Comparison of ENCODE assay signal across 21 cellular contexts in the genomic region with DNA sequence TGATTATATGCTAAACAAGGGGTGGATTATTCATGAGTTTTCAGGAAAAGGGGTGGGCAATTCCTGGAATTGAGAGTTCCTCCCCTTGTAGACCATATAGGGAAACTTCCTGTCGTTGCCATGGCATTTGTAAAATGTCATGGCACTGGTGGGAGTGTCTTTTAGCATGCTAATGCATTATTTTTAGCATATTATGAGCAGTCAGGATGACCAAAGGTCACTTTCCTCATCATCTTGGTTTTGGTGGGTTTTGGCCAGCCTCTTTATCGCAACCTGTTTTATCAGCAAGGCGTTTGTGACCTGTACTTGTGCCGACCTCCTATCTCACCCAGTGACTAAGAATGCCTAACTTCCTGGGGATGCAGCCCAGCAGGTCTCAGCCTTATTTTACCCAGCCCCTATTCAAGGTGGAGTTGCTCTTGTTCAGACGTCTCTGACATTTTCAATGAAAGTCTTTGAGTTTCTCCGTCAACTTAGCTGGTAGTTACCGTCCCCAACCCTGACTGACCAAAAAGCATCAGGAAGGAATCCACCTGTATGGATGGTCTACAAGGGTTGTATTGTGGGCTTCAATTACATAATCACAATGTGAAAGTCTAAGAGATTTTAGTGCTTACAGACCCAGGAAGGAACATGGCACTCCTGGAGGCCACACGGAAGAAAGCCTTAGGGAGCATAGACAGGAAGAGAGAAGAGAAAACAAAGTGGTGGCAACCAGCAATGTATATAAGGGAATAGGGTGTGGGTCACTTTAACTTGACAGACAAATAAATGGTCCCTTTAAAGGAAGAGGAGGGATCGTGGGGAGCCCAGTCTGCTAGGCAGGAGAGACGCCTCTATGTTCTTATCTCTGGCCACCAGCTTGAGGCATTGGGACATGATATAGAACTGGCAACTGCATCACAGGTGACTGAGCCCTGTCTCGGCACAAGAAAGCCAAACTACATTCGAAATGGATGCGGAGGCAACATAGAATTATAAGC.
DNase-seq lines count a peak whose midpoint lies in the region; ATAC-seq, FAIRE-seq and TF ChIP-seq lines count a peak whose summit lies in the region.
"Had no signal": no experiment of that assay in that cellular context is flagged by ENCODE, and none has a peak within 500 bp of the region (broad histone marks: within the 10 kb centered on the region; RNA-seq: fewer than 3 reads in every experiment).

No MANE protein-coding gene starts in this region.

- H3K4me1 Mint-ChIP-seq in activated naive CD4-positive, alpha-beta T cell treated with anti-CD3 and anti-CD28 coated beads, Interleukin-2, amount 10 ng/mL, durations not matched to agents 7 days and 5 days = peaks cover 10% of the 10 kb centered on the region

- 89% methylated on average over 13 of the region's 13 CpGs for WGBS in liver
- WGBS in tibial nerve, 2 donors = 76 to 77% methylated on average over 13 of the region's 13 CpGs

- peak overlapping the region; percentile 14 to 56 for H3K27ac ChIP-seq in liver (ENCODE audit: low read depth in 1 of 2, low read length in 2 of 2)
- H3K27ac ChIP-seq in tibial nerve = peak overlapping the region; percentile 73 to 89 (median 78)
- H3K27ac ChIP-seq: 22Rv1, pancreas had no signal

- TF ChIP-seq EP300 in tibial nerve (IDR thresholded peaks at IDR 0.05) = no peak

- TF ChIP-seq RAD21 in liver (IDR thresholded peaks at IDR 0.05) = no peak

- H3K27me3 ChIP-seq in liver (ENCODE audit: control insufficient read depth in 4 of 4, insufficient read depth in 4 of 4, low read length in 3 of 4) = no peaks in the 10 kb centered on the region
- H3K27me3 ChIP-seq in tibial nerve = no peaks in the 10 kb centered on the region
- H3K27me3 ChIP-seq: body of pancreas, pancreas had no signal

- no peaks in the 10 kb centered on the region for H3K36me3 ChIP-seq in liver (ENCODE audit: control insufficient read depth in 4 of 4, insufficient read depth in 3 of 4, low read depth in 1 of 4, low read length in 3 of 4)
- H3K36me3 ChIP-seq in tibial nerve = no peaks in the 10 kb centered on the region
- H3K36me3 ChIP-seq: pancreas had no signal

- no peak for TF ChIP-seq CTCF in cardiac fibroblast (IDR thresholded peaks at IDR 0.05; ENCODE audit: low read depth, low read length)
- TF ChIP-seq CTCF in liver (IDR thresholded peaks at IDR 0.05; ENCODE audit: low read depth, low read length, missing input control) = no peak
- TF ChIP-seq CTCF in tibial nerve (IDR thresholded peaks at IDR 0.05) = no peak

- H3K36me3 Mint-ChIP-seq in activated naive CD4-positive, alpha-beta T cell treated with anti-CD3 and anti-CD28 coated beads, Interleukin-2, amount 50 U/mL, for 72 hours = no peaks in the 10 kb centered on the region
- H3K36me3 Mint-ChIP-seq in activated naive CD4-positive, alpha-beta T cell treated with anti-CD3 and anti-CD28 coated beads, Interleukin-2, amount 10 ng/mL, durations not matched to agents 7 days and 5 days = no peaks in the 10 kb centered on the region
- H3K36me3 Mint-ChIP-seq: CD14-positive monocyte had no signal

- H3K27me3 Mint-ChIP-seq in activated naive CD4-positive, alpha-beta T cell treated with anti-CD3 and anti-CD28 coated beads, Interleukin-2, amount 10 ng/mL, durations not matched to agents 7 days and 5 days = no peaks in the 10 kb centered on the region
- H3K27me3 Mint-ChIP-seq: stimulated activated naive CD8-positive, alpha-beta T cell treated with anti-CD3 and anti-CD28 coated beads, Interleukin-15, Interleukin-2, amounts not matched to agents 100 ng/mL and 50 ng/mL, for 24 hours had no signal

- H3K9me3 Mint-ChIP-seq in activated naive CD4-positive, alpha-beta T cell treated with anti-CD3 and anti-CD28 coated beads, Interleukin-2, amount 50 U/mL, for 72 hours = peaks cover 0 to 4% of the 10 kb centered on the region in 2 donors
- no peaks in the 10 kb centered on the region for H3K9me3 Mint-ChIP-seq in activated naive CD4-positive, alpha-beta T cell treated with anti-CD3 and anti-CD28 coated beads, Interleukin-2, amount 10 ng/mL, durations not matched to agents 7 days and 5 days
- H3K9me3 Mint-ChIP-seq: activated T-helper 2 cell treated with anti-CD3 and anti-CD28 coated beads, Interferon-gamma antibody, Interleukin-2, Interleukin-4, amounts not matched to agents 10 μg/mL and 5 μg/mL and 100 μg/mL, durations not matched to agents 14 hours and 24 hours and 36 hours; stimulated activated naive CD8-positive, alpha-beta T cell treated with anti-CD3 and anti-CD28 coated beads, Interleukin-15, Interleukin-2, amounts not matched to agents 100 ng/mL and 50 ng/mL, for 24 hours had no signal

- H3K4me3 Mint-ChIP-seq in activated naive CD4-positive, alpha-beta T cell treated with anti-CD3 and anti-CD28 coated beads, Interleukin-2, amount 10 ng/mL, durations not matched to agents 7 days and 5 days = no peak overlapping the region
- H3K4me3 Mint-ChIP-seq: CD14-positive monocyte; H9; stimulated activated naive CD8-positive, alpha-beta T cell treated with anti-CD3 and anti-CD28 coated beads, Interleukin-15, Interleukin-2, amounts not matched to agents 100 ng/mL and 50 ng/mL, for 24 hours had no signal

- H3K9me3 ChIP-seq in liver (ENCODE audit: control insufficient read depth in 4 of 4, low read length in 3 of 4) (no peaks in the 10 kb centered on the region), tibial nerve (no peaks in the 10 kb centered on the region)
- H3K9me3 ChIP-seq: body of pancreas, pancreas had no signal

- no peaks in the 10 kb centered on the region for H3K4me1 ChIP-seq in liver (ENCODE audit: control insufficient read depth in 4 of 4, insufficient read depth in 4 of 4, low read length in 3 of 4)
- H3K4me1 ChIP-seq in tibial nerve = peaks cover 0 to 68% (median 42%) of the 10 kb centered on the region in 4 donors
- H3K4me1 ChIP-seq: pancreas had no signal

- H3K4me3 ChIP-seq in cardiac fibroblast (replicated peaks in 1 of 2; ENCODE audit: low read depth in 2 of 2, low read length in 2 of 2) (no peak overlapping the region), liver (ENCODE audit: low read depth in 1 of 3, low read length in 3 of 3) (no peak overlapping the region), tibial nerve (peak overlapping the region in 1 of 4 donors; percentile 6)
- H3K4me3 ChIP-seq: body of pancreas, pancreas had no signal

- FAIRE-seq in frontal cortex (lab: Jason Lieb, UNC) = no peak
- FAIRE-seq: islet of Langerhans, pancreas had no signal

- TF ChIP-seq POLR2A in tibial nerve (IDR thresholded peaks at IDR 0.05) (no peak), GM18505 (IDR thresholded peaks at IDR 0.05; ENCODE audit: borderline replicate concordance, extremely low read depth, insufficient read depth, insufficient read length) (no peak)

- peak in 1 of 2 donors; percentile 75 for ATAC-seq in activated naive CD4-positive, alpha-beta T cell treated with anti-CD3 and anti-CD28 coated beads, Interleukin-2, amount 50 U/mL, for 72 hours
- ATAC-seq in GM18505 (IDR thresholded peaks at IDR 0.05; ENCODE audit: unreplicated experiment) = no peak
- ATAC-seq: body of pancreas, pancreas, PC-3 had no signal

- H3K9ac ChIP-seq in liver (ENCODE audit: low read depth in 1 of 2, low read length in 2 of 2) = no peak overlapping the region

- H3K27ac Mint-ChIP-seq in activated naive CD4-positive, alpha-beta T cell treated with anti-CD3 and anti-CD28 coated beads, Interleukin-2, amount 50 U/mL, for 72 hours = peak overlapping the region; percentile 18 to 35
- H3K27ac Mint-ChIP-seq in activated naive CD4-positive, alpha-beta T cell treated with anti-CD3 and anti-CD28 coated beads, Interleukin-2, amount 10 ng/mL, durations not matched to agents 7 days and 5 days = no peak overlapping the region
- H3K27ac Mint-ChIP-seq: activated T-helper 2 cell treated with anti-CD3 and anti-CD28 coated beads, Interferon-gamma antibody, Interleukin-2, Interleukin-4, amounts not matched to agents 10 μg/mL and 5 μg/mL and 100 μg/mL, durations not matched to agents 14 hours and 24 hours and 36 hours; stimulated activated naive CD8-positive, alpha-beta T cell treated with anti-CD3 and anti-CD28 coated beads, Interleukin-15, Interleukin-2, amounts not matched to agents 100 ng/mL and 50 ng/mL, for 24 hours had no signal

- no peak for DNase-seq in activated naive CD4-positive, alpha-beta T cell treated with anti-CD3 and anti-CD28 coated beads, Interleukin-2, amount 50 U/mL, for 72 hours (ENCODE audit: low spot score in 2 of 2)
- DNase-seq in activated naive CD4-positive, alpha-beta T cell treated with anti-CD3 and anti-CD28 coated beads, Interleukin-2, amount 50 U/mL, for 16 hours = no peak
- DNase-seq in cardiac fibroblast (ENCODE audit: low read depth in 2 of 2) (peak; percentile 70 to 72), tibial nerve (ENCODE audit: low spot score in 2 of 2) (no peak), frontal cortex (ENCODE audit: low spot score in 2 of 2) (no peak)
- no peak for DNase-seq in activated naive CD4-positive, alpha-beta T cell treated with anti-CD3 and anti-CD28 coated beads, Interleukin-2, amount 10 ng/mL, durations not matched to agents 7 days and 5 days
- DNase-seq: body of pancreas; DMS79 treated with DMSO at 0.1 percent for 48 hours; effector CD4-positive, alpha-beta T cell; H9; NCI-H1436 treated with DMSO at 0.1 percent for 48 hours; NCI-H446 treated with DMSO at 0.1 percent for 48 hours; pancreas; PC-3 had no signal

- CTCF ChIA-PET in activated naive CD4-positive, alpha-beta T cell treated with anti-CD3 and anti-CD28 coated beads, Interleukin-2, amount 10 ng/mL, durations not matched to agents 7 days and 5 days (lab: Charles Lee) = interaction anchor here (0.6 to 5.5 kb wide), 2 partner anchors 14 to 161 kb away, joined by 3 to 26 read pairs; no protein-coding TSS in a partner anchor

TF ChIP-seq in liver, 16 proteins besides CTCF, POLR2A, EP300 and RAD21 (continues in another document):
- TF ChIP-seq FOXA2 (IDR thresholded peaks at IDR 0.05) = no peak
- TF ChIP-seq, protein P1, sequence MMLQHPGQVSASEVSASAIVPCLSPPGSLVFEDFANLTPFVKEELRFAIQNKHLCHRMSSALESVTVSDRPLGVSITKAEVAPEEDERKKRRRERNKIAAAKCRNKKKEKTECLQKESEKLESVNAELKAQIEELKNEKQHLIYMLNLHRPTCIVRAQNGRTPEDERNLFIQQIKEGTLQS (IDR thresholded peaks at IDR 0.05) = no peak
- TF ChIP-seq, protein P2, sequence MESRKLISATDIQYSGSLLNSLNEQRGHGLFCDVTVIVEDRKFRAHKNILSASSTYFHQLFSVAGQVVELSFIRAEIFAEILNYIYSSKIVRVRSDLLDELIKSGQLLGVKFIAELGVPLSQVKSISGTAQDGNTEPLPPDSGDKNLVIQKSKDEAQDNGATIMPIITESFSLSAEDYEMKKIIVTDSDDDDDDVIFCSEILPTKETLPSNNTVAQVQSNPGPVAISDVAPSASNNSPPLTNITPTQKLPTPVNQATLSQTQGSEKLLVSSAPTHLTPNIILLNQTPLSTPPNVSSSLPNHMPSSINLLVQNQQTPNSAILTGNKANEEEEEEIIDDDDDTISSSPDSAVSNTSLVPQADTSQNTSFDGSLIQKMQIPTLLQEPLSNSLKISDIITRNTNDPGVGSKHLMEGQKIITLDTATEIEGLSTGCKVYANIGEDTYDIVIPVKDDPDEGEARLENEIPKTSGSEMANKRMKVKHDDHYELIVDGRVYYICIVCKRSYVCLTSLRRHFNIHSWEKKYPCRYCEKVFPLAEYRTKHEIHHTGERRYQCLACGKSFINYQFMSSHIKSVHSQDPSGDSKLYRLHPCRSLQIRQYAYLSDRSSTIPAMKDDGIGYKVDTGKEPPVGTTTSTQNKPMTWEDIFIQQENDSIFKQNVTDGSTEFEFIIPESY (IDR thresholded peaks at IDR 0.05) = no peak
- TF ChIP-seq YY1 (IDR thresholded peaks at IDR 0.05) = no peak

Comparison
In these comparisons a context has a peak if more than half of its experiments do, and no peak if none do; other contexts are left out.
1. DNase-seq: peak in cardiac fibroblast (2 of 2); none in activated naive CD4-positive, alpha-beta T cell treated with anti-CD3 and anti-CD28 coated beads, Interleukin-2, amount 50 U/mL, for 72 hours (0 of 2), activated naive CD4-positive, alpha-beta T cell treated with anti-CD3 and anti-CD28 coated beads, Interleukin-2, amount 50 U/mL, for 16 hours (single experiment), tibial nerve (0 of 2), activated naive CD4-positive, alpha-beta T cell treated with anti-CD3 and anti-CD28 coated beads, Interleukin-2, amount 10 ng/mL, durations not matched to agents 7 days and 5 days (single experiment) and frontal cortex (0 of 2).